Comparison of ENCODE assay signal across 9 cellular contexts in the genomic region with DNA sequence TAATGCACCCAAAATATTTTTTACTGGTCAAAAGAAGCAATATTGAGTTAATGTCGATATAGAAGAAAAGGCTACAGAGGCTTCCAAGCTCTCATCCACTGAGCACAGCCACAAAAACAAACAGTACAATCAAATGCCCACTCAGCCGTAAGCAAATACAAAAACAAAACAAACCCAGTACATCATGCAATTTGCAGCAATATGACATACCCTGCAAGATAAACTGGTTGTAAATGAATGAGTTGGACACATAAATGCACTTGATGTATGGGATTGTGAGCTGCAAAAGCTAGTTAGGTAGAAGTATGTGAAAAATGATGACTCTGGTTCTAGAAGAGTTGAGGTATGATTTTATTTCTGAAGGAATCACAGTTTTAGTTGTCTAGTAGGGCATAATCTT.
DNase-seq lines count a peak whose midpoint lies in the region; ATAC-seq and TF ChIP-seq lines count a peak whose summit lies in the region.
"Had no signal": no experiment of that assay in that cellular context is flagged by ENCODE, and none has a peak within 500 bp of the region (broad histone marks: within the 10 kb centered on the region; RNA-seq: fewer than 3 reads in every experiment).

No MANE protein-coding gene starts in this region.

- peak overlapping the region; percentile 29 for H3K4me3 ChIP-seq in effector memory CD4-positive, alpha-beta T cell (ENCODE audit: insufficient read depth, low read depth, low read length, poor library complexity, severe bottlenecking)
- H3K4me3 ChIP-seq in smooth muscle cell, result peak overlapping the region; percentile 81
- H3K4me3 ChIP-seq in neuronal stem cell (ENCODE audit: low read length in 2 of 2), result no peak overlapping the region

- H3K36me3 Mint-ChIP-seq in T-helper 1 cell treated with Interleukin-12 subunit alpha and Interleukin-12 subunit beta and Interleukin-4 antibody, amounts not matched to agents 30 μg/mL and 1 μg/mL, for 36 hours (ENCODE audit: low read depth), result no peaks in the 10 kb centered on the region

- peak overlapping the region; percentile 97 for H3K27ac ChIP-seq in effector memory CD4-positive, alpha-beta T cell (ENCODE audit: insufficient read depth, low read length, poor library complexity, severe bottlenecking)
- H3K27ac ChIP-seq in smooth muscle cell (ENCODE audit: low read depth), result no peak overlapping the region
- no peak overlapping the region for H3K27ac ChIP-seq in neuronal stem cell (replicated peaks; ENCODE audit: low read length)

- H3K4me1 Mint-ChIP-seq in T-helper 1 cell treated with Interleukin-12 subunit alpha and Interleukin-12 subunit beta and Interleukin-4 antibody, amounts not matched to agents 30 μg/mL and 1 μg/mL, for 36 hours (ENCODE audit: low read depth), result peaks cover 41% of the 10 kb centered on the region

- H3K18ac ChIP-seq in neuronal stem cell (ENCODE audit: low read length), result no peak overlapping the region

- H3F3A ChIP-seq in smooth muscle cell (ENCODE audit: low read depth), result no peaks in the 10 kb centered on the region

- H3K23ac ChIP-seq in neuronal stem cell (ENCODE audit: low read depth, low read length, poor library complexity), result no peak overlapping the region

- H3K9me3 ChIP-seq in effector memory CD4-positive, alpha-beta T cell (ENCODE audit: control insufficient read depth, low read length), result no peaks in the 10 kb centered on the region
- H3K9me3 ChIP-seq in smooth muscle cell (replicated peaks; ENCODE audit: low read depth) (no peaks in the 10 kb centered on the region), neuronal stem cell (replicated peaks in 1 of 2; ENCODE audit: control insufficient read depth in 2 of 2, insufficient read depth in 1 of 2, low read depth in 1 of 2, low read length in 2 of 2) (no peaks in the 10 kb centered on the region)
- H3K9me3 ChIP-seq: upper lobe of left lung had no signal

- H4K20me1 ChIP-seq in smooth muscle cell (ENCODE audit: low read depth), result peaks cover 27% of the 10 kb centered on the region

- no peak overlapping the region for H3K4ac ChIP-seq in neuronal stem cell (ENCODE audit: low read length)

- H2BK120ac ChIP-seq in neuronal stem cell (ENCODE audit: low read depth, low read length), result no peak overlapping the region

- H2BK12ac ChIP-seq in neuronal stem cell (ENCODE audit: low read length), result no peak overlapping the region

- no peaks in the 10 kb centered on the region for H3K9me3 Mint-ChIP-seq in T-helper 1 cell treated with Interleukin-12 subunit alpha and Interleukin-12 subunit beta and Interleukin-4 antibody, amounts not matched to agents 30 μg/mL and 1 μg/mL, for 36 hours

- H4K8ac ChIP-seq in neuronal stem cell (ENCODE audit: low read depth, low read length), result no peak overlapping the region

- 74% methylated on average over 2 of the region's 2 CpGs for WGBS in smooth muscle cell (ENCODE audit: low lambda C conversion rate)
- WGBS in neuronal stem cell (ENCODE audit: extremely low coverage in 2 of 2, insufficient read length in 2 of 2, insufficient replicate concordance in 1 of 2), 2 donors, result no CpG with 5 or more reads among the region's 2 CpGs

- H3K14ac ChIP-seq in neuronal stem cell (ENCODE audit: low read length), result no peak overlapping the region

- H3K9ac ChIP-seq in smooth muscle cell (ENCODE audit: low read depth), result no peak overlapping the region
- H3K9ac ChIP-seq in neuronal stem cell (ENCODE audit: low read depth, low read length, poor library complexity), result no peak overlapping the region

- H3K27me3 Mint-ChIP-seq in T-helper 1 cell treated with Interleukin-12 subunit alpha and Interleukin-12 subunit beta and Interleukin-4 antibody, amounts not matched to agents 30 μg/mL and 1 μg/mL, for 36 hours (ENCODE audit: low read depth), result peaks cover 10% of the 10 kb centered on the region

- no peak for ATAC-seq in HG02840 (IDR thresholded peaks at IDR 0.05; ENCODE audit: low FRiP score, unreplicated experiment)

- H3K79me1 ChIP-seq in neuronal stem cell (ENCODE audit: low read depth, low read length), result peaks cover 3% of the 10 kb centered on the region

- no peaks in the 10 kb centered on the region for H3K27me3 ChIP-seq in effector memory CD4-positive, alpha-beta T cell (replicated peaks; ENCODE audit: control insufficient read depth, insufficient read depth, low read length, poor library complexity, severe bottlenecking)
- H3K27me3 ChIP-seq in smooth muscle cell (ENCODE audit: low read depth) (no peaks in the 10 kb centered on the region), neuronal stem cell (ENCODE audit: control insufficient read depth in 3 of 3, insufficient read depth in 3 of 3, low read depth in 1 of 3, low read length in 3 of 3) (no peaks in the 10 kb centered on the region)
- H3K27me3 ChIP-seq: upper lobe of left lung had no signal

- H3K4me3 Mint-ChIP-seq in T-helper 1 cell treated with Interleukin-12 subunit alpha and Interleukin-12 subunit beta and Interleukin-4 antibody, amounts not matched to agents 30 μg/mL and 1 μg/mL, for 36 hours, result peak overlapping the region; percentile 7

- no peak for TF ChIP-seq CTCF in smooth muscle cell (IDR thresholded peaks at IDR 0.05; ENCODE audit: borderline replicate concordance, insufficient read depth, poor library complexity, severe bottlenecking)

- H3K4me2 ChIP-seq in smooth muscle cell (no peak overlapping the region), neuronal stem cell (ENCODE audit: insufficient read depth, low read length, poor library complexity, severe bottlenecking) (no peak overlapping the region)

- H3K27ac Mint-ChIP-seq in T-helper 1 cell treated with Interleukin-12 subunit alpha and Interleukin-12 subunit beta and Interleukin-4 antibody, amounts not matched to agents 30 μg/mL and 1 μg/mL, for 36 hours, result peak overlapping the region; percentile 27

- DNase-seq in T-helper 1 cell (no peak), NCI-H748 treated with DMSO at 0.1 percent for 48 hours (lab: John Stamatoyannopoulos, UW) (peak; percentile 36), smooth muscle cell (lab: John Stamatoyannopoulos, UW; ENCODE audit: unreplicated experiment) (no peak), neuronal stem cell (ENCODE audit: low spot score) (no peak), SK-N-DZ (ENCODE audit: low spot score) (no peak)
- DNase-seq in effector memory CD4-positive, alpha-beta T cell, result no peak
- DNase-seq: upper lobe of left lung had no signal

- H2AK5ac ChIP-seq in neuronal stem cell (ENCODE audit: low read depth, low read length), result no peak overlapping the region

- H3K79me2 ChIP-seq in smooth muscle cell (ENCODE audit: low read depth), result peaks cover 31% of the 10 kb centered on the region

- no peak overlapping the region for H2AFZ ChIP-seq in smooth muscle cell (ENCODE audit: low read depth)
- no peak overlapping the region for H2AFZ ChIP-seq in neuronal stem cell (ENCODE audit: low read length)

- no peak overlapping the region for H2BK5ac ChIP-seq in neuronal stem cell (ENCODE audit: low read length)

- H2BK15ac ChIP-seq in neuronal stem cell (ENCODE audit: low read length), result no peak overlapping the region

- H4K91ac ChIP-seq in neuronal stem cell (ENCODE audit: low read depth, low read length, poor library complexity), result no peak overlapping the region

- H3K36me3 ChIP-seq in effector memory CD4-positive, alpha-beta T cell (ENCODE audit: control insufficient read depth, insufficient read depth, low read length), result no peaks in the 10 kb centered on the region
- H3K36me3 ChIP-seq in smooth muscle cell (ENCODE audit: low read depth), result no peaks in the 10 kb centered on the region
- H3K36me3 ChIP-seq in neuronal stem cell (replicated peaks in 1 of 2; ENCODE audit: control insufficient read depth in 2 of 2, insufficient read depth in 2 of 2, low read length in 2 of 2), result peaks cover 0 to 3% of the 10 kb centered on the region in 2 donors
- H3K36me3 ChIP-seq: upper lobe of left lung had no signal

- H3K4me1 ChIP-seq in effector memory CD4-positive, alpha-beta T cell (ENCODE audit: control insufficient read depth, insufficient read depth, low read length, poor library complexity, severe bottlenecking), result peaks cover 29% of the 10 kb centered on the region
- H3K4me1 ChIP-seq in smooth muscle cell (ENCODE audit: low read depth), result peaks cover 28% of the 10 kb centered on the region
- peaks cover 1 to 13% of the 10 kb centered on the region in 2 donors for H3K4me1 ChIP-seq in neuronal stem cell (ENCODE audit: control insufficient read depth in 2 of 2, insufficient read depth in 1 of 2, low read depth in 1 of 2, low read length in 2 of 2)

Comparison
In these comparisons a context has a peak if more than half of its experiments do, and no peak if none do; other contexts are left out.
1. H3K4me3 ChIP-seq: peak in effector memory CD4-positive, alpha-beta T cell (single experiment) and smooth muscle cell (single experiment); none in neuronal stem cell (0 of 2).